8 cellular contexts compared by ENCODE assay signal in genomic region chr20:46206025-46206424, GRCh38.
DNase-seq lines count a peak whose midpoint lies in the region; ATAC-seq, FAIRE-seq and TF ChIP-seq lines count a peak whose summit lies in the region.

No MANE protein-coding gene starts in this region.

- DNase-seq in AG08396 (ENCODE audit: low spot score), result peak; percentile 65
- peak; percentile 83 for DNase-seq in HTR-8/SVneo (ENCODE audit: insufficient read length, low spot score)
- peak; percentile 21 for DNase-seq in amniotic epithelial cell (ENCODE audit: low read depth)
- DNase-seq in HepG2 (ENCODE audit: low spot score), result no peak
- DNase-seq in HUDEP-2 (lab: John Stamatoyannopoulos, UW; ENCODE audit: unreplicated experiment in 76 of 76), result no peak
- no peak for DNase-seq in NCI-H2227 (lab: John Stamatoyannopoulos, UW; ENCODE audit: unreplicated experiment)
- DNase-seq in COLO668 (lab: John Stamatoyannopoulos, UW; ENCODE audit: unreplicated experiment), result no peak

- H3K9ac ChIP-seq in HepG2 (ENCODE audit: insufficient read depth, low read depth, low read length), result no peak overlapping the region

- H3K9me3 ChIP-seq in HepG2 (ENCODE audit: low read length), result no peaks in the 10 kb centered on the region

- no peak for ATAC-seq in HepG2
- no peak for ATAC-seq in GM19452 (IDR thresholded peaks at IDR 0.05; ENCODE audit: unreplicated experiment)

- intact Hi-C loops in HepG2 (cut with micrococcal nuclease; ENCODE audit: unreplicated experiment), result no loop called here

- WGBS in HepG2 (ENCODE audit: low lambda C conversion rate), result 0% methylated on average over 5 of the region's 5 CpGs

- H3K27me3 ChIP-seq in HepG2 (ENCODE audit: control insufficient read depth in 1 of 2, insufficient read depth in 2 of 2, low read length in 2 of 2), result peaks cover 15 to 88% of the 10 kb centered on the region in 2 experiments

- peak; percentile 85 for FAIRE-seq in HTR-8/SVneo (lab: Jason Lieb, UNC)
- FAIRE-seq in HepG2 (lab: Jason Lieb, UNC), result no peak

- H4K20me1 ChIP-seq in HepG2 (ENCODE audit: insufficient read depth, low read length), result no peaks in the 10 kb centered on the region; the same call in 1 of the 2 replicates

- no peak for TF ChIP-seq RAD21 in HepG2 (CRISPR knock-in tag; IDR thresholded peaks at IDR 0.05)

- in situ Hi-C loops in HepG2 (cut with HindIII; ENCODE audit: extremely low pct_ligation_motif_present, low pct_unique_long_range_greater_than_20kb), result no loop called here

- TF ChIP-seq CTCF in HepG2 (CRISPR knock-in tag; IDR thresholded peaks at IDR 0.05), result no peak

- H3K27ac ChIP-seq in HepG2 (ENCODE audit: extremely low read length, insufficient read depth, low read length), result no peak overlapping the region

- TF ChIP-seq POLR2A in HepG2 (IDR thresholded peaks at IDR 0.05; ENCODE audit: insufficient read depth in 1 of 2, low read depth in 2 of 2, low read length in 2 of 2), result no peak

- CTCF ChIA-PET in HepG2 (lab: Yijun Ruan, JAX; ENCODE audit: low intra/inter-chr PET ratio, low total read pairs), result no interaction called here

- POLR2A ChIA-PET in HepG2 (lab: Yijun Ruan, JAX), result no interaction called here

- no peak overlapping the region for H3K4me2 ChIP-seq in HepG2 (ENCODE audit: low read depth, low read length)

- no peaks in the 10 kb centered on the region for H3K36me3 ChIP-seq in HepG2 (replicated peaks in 1 of 2; ENCODE audit: control insufficient read depth in 1 of 2, insufficient read depth in 2 of 2, low read length in 2 of 2)

- H3K79me2 ChIP-seq in HepG2 (ENCODE audit: insufficient read depth, low read length), result no peaks in the 10 kb centered on the region

- H3K4me3 ChIP-seq in HepG2 (replicated peaks in 1 of 3; ENCODE audit: insufficient read depth in 1 of 3, low read depth in 2 of 3, low read length in 3 of 3), result no peak overlapping the region

- no peak for TF ChIP-seq EP300 in HepG2 (IDR thresholded peaks at IDR 0.05; ENCODE audit: low read depth in 2 of 2, low read length in 2 of 2)
- TF ChIP-seq EP300 in HepG2 (CRISPR knock-in tag; IDR thresholded peaks at IDR 0.05; ENCODE audit: borderline replicate concordance), result no peak

- no TSS peak for BruUV-seq in HepG2 (replicated peaks; lab: Mats Ljungman, UMichigan)

- H3K4me1 ChIP-seq in HepG2 (ENCODE audit: insufficient read depth, low read length), result no peaks in the 10 kb centered on the region

- no peak overlapping the region for H2AFZ ChIP-seq in HepG2 (ENCODE audit: low read length)

TF ChIP-seq in HepG2, 621 proteins besides CTCF, POLR2A, EP300 and RAD21:
- TF ChIP-seq JARID2 (CRISPR knock-in tag; IDR thresholded peaks at IDR 0.05; ENCODE audit: insufficient replicate concordance), result no peak
- TF ChIP-seq FOSL2 (CRISPR knock-in tag; IDR thresholded peaks at IDR 0.05), result peak; percentile 35; the same call in 1 of the 2 replicates
- no peak for TF ChIP-seq ZNF614 (CRISPR knock-in tag; IDR thresholded peaks at IDR 0.05; ENCODE audit: borderline replicate concordance)
- no peak for TF ChIP-seq ZNF747 (CRISPR knock-in tag; IDR thresholded peaks at IDR 0.05; ENCODE audit: borderline replicate concordance)
- TF ChIP-seq ATF5 (CRISPR knock-in tag; IDR thresholded peaks at IDR 0.05; ENCODE audit: low read depth), result no peak
- no peak for TF ChIP-seq ELK4 (CRISPR knock-in tag; IDR thresholded peaks at IDR 0.05; ENCODE audit: borderline replicate concordance)
- no peak for TF ChIP-seq RNF219 (CRISPR knock-in tag; IDR thresholded peaks at IDR 0.05)
- TF ChIP-seq CC2D1A (CRISPR knock-in tag; IDR thresholded peaks at IDR 0.05), result no peak

Comparison
In these comparisons a context has a peak if more than half of its experiments do, and no peak if none do; other contexts are left out.
1. DNase-seq: peak in AG08396 (single experiment), HTR-8/SVneo (single experiment) and amniotic epithelial cell (single experiment); none in HepG2 (single experiment), HUDEP-2 (0 of 76), NCI-H2227 (single experiment) and COLO668 (single experiment).